ENCODE assay signal across 24 cellular contexts in the genomic region with DNA sequence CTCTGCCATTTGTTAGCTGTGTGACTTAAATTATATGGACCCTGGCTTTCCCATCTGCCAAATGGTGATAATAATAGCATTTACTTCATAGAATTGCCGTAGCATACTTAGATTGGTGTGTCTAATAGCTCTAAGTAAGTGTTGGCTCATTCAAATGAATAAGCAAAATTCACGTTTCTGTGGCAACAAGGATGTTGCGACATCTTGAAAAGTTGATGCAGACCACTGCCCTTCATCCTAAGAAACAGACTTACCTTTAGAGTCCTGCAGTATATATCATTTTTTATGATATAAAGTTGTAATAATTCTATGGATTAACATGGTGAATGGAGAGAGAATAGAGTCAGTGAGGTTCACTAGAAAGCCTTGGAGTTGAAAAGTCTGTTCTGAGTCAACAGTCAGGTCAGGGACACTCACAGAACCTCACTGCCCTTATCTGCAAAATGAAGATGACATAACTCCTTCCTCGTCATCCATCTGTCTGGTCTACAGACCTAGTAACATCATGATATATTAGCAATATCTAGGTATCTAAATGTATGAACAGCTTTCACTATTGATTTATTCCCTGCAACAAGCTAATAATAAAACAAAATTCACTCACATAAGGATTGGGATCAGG.
DNase-seq lines count a peak whose midpoint lies in the region; ATAC-seq, FAIRE-seq and TF ChIP-seq lines count a peak whose summit lies in the region.
"Had no signal": no experiment of that assay in that cellular context is flagged by ENCODE, and none has a peak within 500 bp of the region (broad histone marks: within the 10 kb centered on the region; RNA-seq: fewer than 3 reads in every experiment).

No MANE protein-coding gene starts in this region.

- no peaks in the 10 kb centered on the region for H3K9me2 ChIP-seq in SK-N-SH

- H3K27me3 ChIP-seq in SK-N-SH (ENCODE audit: insufficient read depth): no peaks in the 10 kb centered on the region
- H3K27me3 ChIP-seq in K562 (ENCODE audit: control insufficient read depth in 2 of 2, insufficient read depth in 2 of 2, low read length in 2 of 2): no peaks in the 10 kb centered on the region; a peak in 2 of 5 replicates
- H3K27me3 ChIP-seq in gastroesophageal sphincter: no peaks in the 10 kb centered on the region
- H3K27me3 ChIP-seq: BLaER1, SJCRH30 had no signal

- TF ChIP-seq EP300 in SK-N-SH (IDR thresholded peaks at IDR 0.05; ENCODE audit: borderline replicate concordance in 1 of 2, low read depth in 1 of 2, low read length in 1 of 2) (no peak), K562 (IDR thresholded peaks at IDR 0.05; ENCODE audit: low read length) (no peak), gastroesophageal sphincter (IDR thresholded peaks at IDR 0.05) (no peak)

- no peak overlapping the region for H3K4me2 ChIP-seq in SK-N-SH
- no peak overlapping the region for H3K4me2 ChIP-seq in K562 (ENCODE audit: insufficient read depth, low read length)
- H3K4me2 ChIP-seq: BLaER1, KMS-11 had no signal

- peaks cover 3 to 8% of the 10 kb centered on the region in 2 experiments; a peak in 2 of 4 replicates for H3K4me1 ChIP-seq in SK-N-SH (ENCODE audit: control insufficient read depth in 1 of 2, insufficient read depth in 2 of 2, low read depth in 1 of 2, low read length in 1 of 2)
- no peaks in the 10 kb centered on the region for H3K4me1 ChIP-seq in K562 (replicated peaks in 1 of 2; ENCODE audit: control insufficient read depth in 2 of 2, insufficient read depth in 2 of 2, low read length in 2 of 2)
- H3K4me1 ChIP-seq in gastroesophageal sphincter: no peaks in the 10 kb centered on the region
- H3K4me1 ChIP-seq: HAP-1, SJCRH30 had no signal

- ATAC-seq in SK-N-SH treated with all-trans-retinoic acid at 6 μM for 48 hours (no peak), K562 (no peak), gastroesophageal sphincter (no peak)

- CTCF ChIA-PET in SK-N-SH (lab: Yijun Ruan, JAX): interaction anchor here (1.1 kb wide), 1 partner anchor 18 kb away, joined by 3 read pairs; no protein-coding TSS in a partner anchor
- CTCF ChIA-PET in K562 (lab: Yijun Ruan, JAX; ENCODE audit: low intra/inter-chr PET ratio): no interaction called here

- no peaks in the 10 kb centered on the region for H3K36me3 ChIP-seq in SK-N-SH (replicated peaks in 1 of 2; ENCODE audit: control insufficient read depth in 1 of 2, insufficient read depth in 2 of 2, low read length in 1 of 2)
- H3K36me3 ChIP-seq in K562 (ENCODE audit: control insufficient read depth, insufficient read depth, low read length): no peaks in the 10 kb centered on the region
- H3K36me3 ChIP-seq in gastroesophageal sphincter: no peaks in the 10 kb centered on the region
- H3K36me3 ChIP-seq: HAP-1, SJCRH30 had no signal

- TF ChIP-seq RAD21 in SK-N-SH (IDR thresholded peaks at IDR 0.05; ENCODE audit: low read length) (no peak), K562 (CRISPR knock-in tag; conservative IDR thresholded peaks at IDR 0.05 in 1 of 2, IDR thresholded peaks at IDR 0.05 in 1 of 2) (no peak)

- H3K79me2 ChIP-seq in SK-N-SH (ENCODE audit: insufficient read depth) (no peaks in the 10 kb centered on the region), K562 (ENCODE audit: control insufficient read depth, insufficient read depth, low read length) (no peaks in the 10 kb centered on the region)

- TF ChIP-seq POLR2A in K562 (conservative IDR thresholded peaks at IDR 0.05) (no peak), gastroesophageal sphincter (IDR thresholded peaks at IDR 0.05) (no peak)

- intact Hi-C loops in K562 (cut with micrococcal nuclease): no loop called here

- H3K9me1 ChIP-seq in K562 (ENCODE audit: control insufficient read depth, insufficient read depth, low read length): no peaks in the 10 kb centered on the region

- WGBS in SK-N-SH (ENCODE audit: low lambda C conversion rate): 71% methylated on average over 4 of the region's 4 CpGs
- 2% methylated on average over 4 of the region's 4 CpGs for WGBS in K562 (ENCODE audit: insufficient coverage, low coverage, missing lambda C conversion rate)
- WGBS in gastroesophageal sphincter (ENCODE audit: low coverage in 1 of 2), 2 donors: 71 to 94% methylated on average over 4 of the region's 4 CpGs

- H3K9me3 ChIP-seq in SK-N-SH: no peaks in the 10 kb centered on the region
- no peaks in the 10 kb centered on the region for H3K9me3 ChIP-seq in K562 (replicated peaks; ENCODE audit: control insufficient read depth, insufficient read depth, low read depth, low read length)
- H3K9me3 ChIP-seq in gastroesophageal sphincter: no peaks in the 10 kb centered on the region
- H3K9me3 ChIP-seq: BLaER1, HAP-1, SJCRH30 had no signal

- BruUV-seq in K562 (replicated peaks; lab: Mats Ljungman, UMichigan): no TSS peak

- POLR2A ChIA-PET in SK-N-SH (lab: Yijun Ruan, JAX): no interaction called here
- POLR2A ChIA-PET in K562 (lab: Yijun Ruan, JAX): no interaction called here

- H4K20me1 ChIP-seq in SK-N-SH (ENCODE audit: insufficient read depth) (no peaks in the 10 kb centered on the region), K562 (replicated peaks; ENCODE audit: control insufficient read depth, insufficient read depth, low read length) (no peaks in the 10 kb centered on the region)
- H4K20me1 ChIP-seq: BLaER1 had no signal

- no peak for FAIRE-seq in K562 (lab: Jason Lieb, UNC)
- FAIRE-seq: RCC 7860 had no signal

- H3K9ac ChIP-seq in SK-N-SH (no peak overlapping the region), K562 (ENCODE audit: insufficient read depth in 1 of 2, low read depth in 2 of 2, low read length in 2 of 2) (no peak overlapping the region)
- H3K9ac ChIP-seq: BLaER1, KMS-11 had no signal

- peaks cover 19% of the 10 kb centered on the region for H3F3A ChIP-seq in SK-N-SH (replicated peaks; ENCODE audit: insufficient read depth)

- H3K27ac ChIP-seq in SK-N-SH (ENCODE audit: low read depth in 2 of 2, low read length in 1 of 2) (peak overlapping the region in 1 of 2 experiments; percentile 32; a peak in 2 of 4 replicates), K562 (ENCODE audit: extremely low read depth, low read depth, low read length) (no peak overlapping the region), gastroesophageal sphincter (no peak overlapping the region)
- H3K27ac ChIP-seq: 22Rv1, BLaER1, HL-60, KMS-11, SJCRH30 had no signal

- no peak overlapping the region for H3K4me3 ChIP-seq in SK-N-SH (ENCODE audit: low read depth in 2 of 2, low read length in 1 of 2)
- H3K4me3 ChIP-seq in K562: no peak overlapping the region
- no peak overlapping the region for H3K4me3 ChIP-seq in fibroblast of mammary gland (ENCODE audit: control insufficient read depth, low read depth, low read length)
- H3K4me3 ChIP-seq in gastroesophageal sphincter: no peak overlapping the region
- H3K4me3 ChIP-seq: BLaER1, HAP-1, SJCRH30 had no signal

- TF ChIP-seq CTCF in SK-N-SH (IDR thresholded peaks at IDR 0.05) (no peak), K562 (IDR thresholded peaks at IDR 0.05 in 2 of 3, conservative IDR thresholded peaks at IDR 0.05 in 1 of 3; ENCODE audit: insufficient read depth in 2 of 3, low read depth in 1 of 3, low read length in 3 of 3) (no peak), fibroblast of mammary gland (conservative IDR thresholded peaks at IDR 0.05; ENCODE audit: control insufficient read depth, insufficient read depth, low read depth, low read length) (no peak), gastroesophageal sphincter (IDR thresholded peaks at IDR 0.05) (no peak)

- DNase-seq in SK-N-SH: no peak
- no peak for DNase-seq in K562 (ENCODE audit: extremely low read depth in 1 of 4, low spot score in 3 of 4)
- peak; percentile 27 for DNase-seq in fibroblast of mammary gland (ENCODE audit: low read depth)
- DNase-seq in stimulated activated CD4-positive, alpha-beta T cell treated with anti-CD3 and anti-CD28 coated beads, Interleukin-4, amount 100 ng/mL, for 24 hours: no peak
- DNase-seq in NCI-H524 treated with DMSO at 0.1 percent for 48 hours (lab: John Stamatoyannopoulos, UW): no peak
- DNase-seq in activated gamma-delta T cell treated with Interleukin-2 at 50 U/mL for 16 hours: no peak
- DNase-seq: ACHN; CD4-positive, alpha-beta T cell; COR-L47; DMS79; NCI-H1105 treated with DMSO at 0.1 percent for 48 hours; NCI-H2029 treated with DMSO at 0.1 percent for 48 hours; NCI-H345; NCI-H524; NCI-H82; SJCRH30 had no signal

- in situ Hi-C loops in K562 (cut with MboI): no loop called here

- H2AFZ ChIP-seq in SK-N-SH (ENCODE audit: low read depth) (no peak overlapping the region), K562 (ENCODE audit: low read depth, low read length) (no peak overlapping the region)

TF ChIP-seq in SK-N-SH, 30 proteins besides CTCF, POLR2A, EP300 and RAD21 (continues in another document):
- 0 out of 2 replicates have a peak, but pooled peaks have one; percentile 10 for TF ChIP-seq TCF12 (IDR thresholded peaks at IDR 0.05)

TF ChIP-seq in SK-N-SH treated with all-trans-retinoic acid at 6 μM for 48 hours, 23 proteins besides CTCF, POLR2A, EP300 and RAD21 (continues in another document):
- TF ChIP-seq SNAI2 (CRISPR knock-in tag; IDR thresholded peaks at IDR 0.05) (no peak), TOX (CRISPR knock-in tag; IDR thresholded peaks at IDR 0.05; ENCODE audit: borderline replicate concordance) (no peak), BACH2 (CRISPR knock-in tag; IDR thresholded peaks at IDR 0.05; ENCODE audit: borderline replicate concordance) (no peak)

TF ChIP-seq in K562, 482 proteins besides CTCF, POLR2A, EP300 and RAD21 (continues in another document):
- no peak for TF ChIP-seq NR4A1 (CRISPR knock-in tag; IDR thresholded peaks at IDR 0.05)
- no peak for TF ChIP-seq NR4A1 (tag; IDR thresholded peaks at IDR 0.05)
- TF ChIP-seq E2F5 (CRISPR knock-in tag; IDR thresholded peaks at IDR 0.05): no peak
- no peak for TF ChIP-seq ZFP30 (CRISPR knock-in tag; IDR thresholded peaks at IDR 0.05; ENCODE audit: borderline replicate concordance)
